In the genomic region with DNA sequence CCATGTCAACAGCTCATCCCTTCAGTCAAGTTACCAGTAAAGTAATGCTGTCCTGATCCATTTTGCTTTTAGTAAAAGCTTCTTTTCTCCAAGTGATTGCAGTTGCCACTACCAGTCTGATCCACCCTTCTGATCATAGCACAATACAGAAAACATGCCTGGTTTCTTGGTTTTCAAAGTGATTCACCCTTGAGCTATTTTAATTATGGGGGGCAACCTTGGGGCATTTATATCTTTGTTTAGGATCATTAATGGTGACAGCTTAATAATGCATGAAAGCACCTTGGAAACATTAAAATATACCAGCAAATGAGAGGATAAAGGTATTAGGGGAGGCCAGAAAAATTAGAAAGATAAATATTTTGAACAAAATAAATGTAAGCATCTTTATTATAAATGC, we compare ENCODE assay signal across 2 cellular contexts.
TF ChIP-seq lines count a peak whose summit lies in the region.

No MANE protein-coding gene starts in this region.

TF ChIP-seq in IMR-90, 13 proteins besides CTCF, POLR2A, EP300 and RAD21:
- TF ChIP-seq FOS (IDR thresholded peaks at IDR 0.05; ENCODE audit: low read depth, low read length): no peak
- no peak for TF ChIP-seq RCOR1 (IDR thresholded peaks at IDR 0.05; ENCODE audit: insufficient replicate concordance, low read length)
- no peak for TF ChIP-seq SMC3 (IDR thresholded peaks at IDR 0.05; ENCODE audit: low read depth, low read length)
- no peak for TF ChIP-seq MAFK (IDR thresholded peaks at IDR 0.05; ENCODE audit: low read depth, low read length)

TF ChIP-seq in H1, 55 proteins besides CTCF, POLR2A, EP300 and RAD21:
- TF ChIP-seq RXRA (IDR thresholded peaks at IDR 0.05; ENCODE audit: insufficient read depth, low read depth, low read length): no peak
- TF ChIP-seq MAFK (IDR thresholded peaks at IDR 0.05; ENCODE audit: low read depth, low read length): no peak
- TF ChIP-seq KDM1A (IDR thresholded peaks at IDR 0.05; ENCODE audit: borderline replicate concordance, low read length): no peak
- no peak for TF ChIP-seq ASH2L (IDR thresholded peaks at IDR 0.05; ENCODE audit: low read length)
- TF ChIP-seq SIN3A (conservative IDR thresholded peaks at IDR 0.05 in 1 of 2, IDR thresholded peaks at IDR 0.05 in 1 of 2; ENCODE audit: low read depth in 1 of 2, low read length in 2 of 2): no peak
- no peak for TF ChIP-seq POLR2AphosphoS5 (IDR thresholded peaks at IDR 0.05; ENCODE audit: low read depth, low read length)
- TF ChIP-seq CHD1 (IDR thresholded peaks at IDR 0.05; ENCODE audit: low read depth, low read length): no peak
- no peak for TF ChIP-seq TAF1 (IDR thresholded peaks at IDR 0.05; ENCODE audit: low read depth, low read length)
- no peak for TF ChIP-seq SP1 (IDR thresholded peaks at IDR 0.05; ENCODE audit: low read depth, low read length)
- TF ChIP-seq SRF (IDR thresholded peaks at IDR 0.05; ENCODE audit: low read depth, low read length): no peak
- no peak for TF ChIP-seq POU5F1 (IDR thresholded peaks at IDR 0.05; ENCODE audit: low read depth, low read length)
- TF ChIP-seq GTF2F1 (IDR thresholded peaks at IDR 0.05; ENCODE audit: borderline replicate concordance, low read depth, low read length): no peak
- TF ChIP-seq, protein P1, sequence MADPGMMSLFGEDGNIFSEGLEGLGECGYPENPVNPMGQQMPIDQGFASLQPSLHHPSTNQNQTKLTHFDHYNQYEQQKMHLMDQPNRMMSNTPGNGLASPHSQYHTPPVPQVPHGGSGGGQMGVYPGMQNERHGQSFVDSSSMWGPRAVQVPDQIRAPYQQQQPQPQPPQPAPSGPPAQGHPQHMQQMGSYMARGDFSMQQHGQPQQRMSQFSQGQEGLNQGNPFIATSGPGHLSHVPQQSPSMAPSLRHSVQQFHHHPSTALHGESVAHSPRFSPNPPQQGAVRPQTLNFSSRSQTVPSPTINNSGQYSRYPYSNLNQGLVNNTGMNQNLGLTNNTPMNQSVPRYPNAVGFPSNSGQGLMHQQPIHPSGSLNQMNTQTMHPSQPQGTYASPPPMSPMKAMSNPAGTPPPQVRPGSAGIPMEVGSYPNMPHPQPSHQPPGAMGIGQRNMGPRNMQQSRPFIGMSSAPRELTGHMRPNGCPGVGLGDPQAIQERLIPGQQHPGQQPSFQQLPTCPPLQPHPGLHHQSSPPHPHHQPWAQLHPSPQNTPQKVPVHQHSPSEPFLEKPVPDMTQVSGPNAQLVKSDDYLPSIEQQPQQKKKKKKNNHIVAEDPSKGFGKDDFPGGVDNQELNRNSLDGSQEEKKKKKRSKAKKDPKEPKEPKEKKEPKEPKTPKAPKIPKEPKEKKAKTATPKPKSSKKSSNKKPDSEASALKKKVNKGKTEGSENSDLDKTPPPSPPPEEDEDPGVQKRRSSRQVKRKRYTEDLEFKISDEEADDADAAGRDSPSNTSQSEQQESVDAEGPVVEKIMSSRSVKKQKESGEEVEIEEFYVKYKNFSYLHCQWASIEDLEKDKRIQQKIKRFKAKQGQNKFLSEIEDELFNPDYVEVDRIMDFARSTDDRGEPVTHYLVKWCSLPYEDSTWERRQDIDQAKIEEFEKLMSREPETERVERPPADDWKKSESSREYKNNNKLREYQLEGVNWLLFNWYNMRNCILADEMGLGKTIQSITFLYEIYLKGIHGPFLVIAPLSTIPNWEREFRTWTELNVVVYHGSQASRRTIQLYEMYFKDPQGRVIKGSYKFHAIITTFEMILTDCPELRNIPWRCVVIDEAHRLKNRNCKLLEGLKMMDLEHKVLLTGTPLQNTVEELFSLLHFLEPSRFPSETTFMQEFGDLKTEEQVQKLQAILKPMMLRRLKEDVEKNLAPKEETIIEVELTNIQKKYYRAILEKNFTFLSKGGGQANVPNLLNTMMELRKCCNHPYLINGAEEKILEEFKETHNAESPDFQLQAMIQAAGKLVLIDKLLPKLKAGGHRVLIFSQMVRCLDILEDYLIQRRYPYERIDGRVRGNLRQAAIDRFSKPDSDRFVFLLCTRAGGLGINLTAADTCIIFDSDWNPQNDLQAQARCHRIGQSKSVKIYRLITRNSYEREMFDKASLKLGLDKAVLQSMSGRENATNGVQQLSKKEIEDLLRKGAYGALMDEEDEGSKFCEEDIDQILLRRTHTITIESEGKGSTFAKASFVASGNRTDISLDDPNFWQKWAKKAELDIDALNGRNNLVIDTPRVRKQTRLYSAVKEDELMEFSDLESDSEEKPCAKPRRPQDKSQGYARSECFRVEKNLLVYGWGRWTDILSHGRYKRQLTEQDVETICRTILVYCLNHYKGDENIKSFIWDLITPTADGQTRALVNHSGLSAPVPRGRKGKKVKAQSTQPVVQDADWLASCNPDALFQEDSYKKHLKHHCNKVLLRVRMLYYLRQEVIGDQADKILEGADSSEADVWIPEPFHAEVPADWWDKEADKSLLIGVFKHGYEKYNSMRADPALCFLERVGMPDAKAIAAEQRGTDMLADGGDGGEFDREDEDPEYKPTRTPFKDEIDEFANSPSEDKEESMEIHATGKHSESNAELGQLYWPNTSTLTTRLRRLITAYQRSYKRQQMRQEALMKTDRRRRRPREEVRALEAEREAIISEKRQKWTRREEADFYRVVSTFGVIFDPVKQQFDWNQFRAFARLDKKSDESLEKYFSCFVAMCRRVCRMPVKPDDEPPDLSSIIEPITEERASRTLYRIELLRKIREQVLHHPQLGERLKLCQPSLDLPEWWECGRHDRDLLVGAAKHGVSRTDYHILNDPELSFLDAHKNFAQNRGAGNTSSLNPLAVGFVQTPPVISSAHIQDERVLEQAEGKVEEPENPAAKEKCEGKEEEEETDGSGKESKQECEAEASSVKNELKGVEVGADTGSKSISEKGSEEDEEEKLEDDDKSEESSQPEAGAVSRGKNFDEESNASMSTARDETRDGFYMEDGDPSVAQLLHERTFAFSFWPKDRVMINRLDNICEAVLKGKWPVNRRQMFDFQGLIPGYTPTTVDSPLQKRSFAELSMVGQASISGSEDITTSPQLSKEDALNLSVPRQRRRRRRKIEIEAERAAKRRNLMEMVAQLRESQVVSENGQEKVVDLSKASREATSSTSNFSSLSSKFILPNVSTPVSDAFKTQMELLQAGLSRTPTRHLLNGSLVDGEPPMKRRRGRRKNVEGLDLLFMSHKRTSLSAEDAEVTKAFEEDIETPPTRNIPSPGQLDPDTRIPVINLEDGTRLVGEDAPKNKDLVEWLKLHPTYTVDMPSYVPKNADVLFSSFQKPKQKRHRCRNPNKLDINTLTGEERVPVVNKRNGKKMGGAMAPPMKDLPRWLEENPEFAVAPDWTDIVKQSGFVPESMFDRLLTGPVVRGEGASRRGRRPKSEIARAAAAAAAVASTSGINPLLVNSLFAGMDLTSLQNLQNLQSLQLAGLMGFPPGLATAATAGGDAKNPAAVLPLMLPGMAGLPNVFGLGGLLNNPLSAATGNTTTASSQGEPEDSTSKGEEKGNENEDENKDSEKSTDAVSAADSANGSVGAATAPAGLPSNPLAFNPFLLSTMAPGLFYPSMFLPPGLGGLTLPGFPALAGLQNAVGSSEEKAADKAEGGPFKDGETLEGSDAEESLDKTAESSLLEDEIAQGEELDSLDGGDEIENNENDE (IDR thresholded peaks at IDR 0.05; ENCODE audit: insufficient replicate concordance, low read length): no peak
- TF ChIP-seq JUN (IDR thresholded peaks at IDR 0.05; ENCODE audit: low read depth, low read length): no peak
- TF ChIP-seq, protein P2, sequence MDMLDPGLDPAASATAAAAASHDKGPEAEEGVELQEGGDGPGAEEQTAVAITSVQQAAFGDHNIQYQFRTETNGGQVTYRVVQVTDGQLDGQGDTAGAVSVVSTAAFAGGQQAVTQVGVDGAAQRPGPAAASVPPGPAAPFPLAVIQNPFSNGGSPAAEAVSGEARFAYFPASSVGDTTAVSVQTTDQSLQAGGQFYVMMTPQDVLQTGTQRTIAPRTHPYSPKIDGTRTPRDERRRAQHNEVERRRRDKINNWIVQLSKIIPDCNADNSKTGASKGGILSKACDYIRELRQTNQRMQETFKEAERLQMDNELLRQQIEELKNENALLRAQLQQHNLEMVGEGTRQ (IDR thresholded peaks at IDR 0.05; ENCODE audit: low read length): no peak
- no peak for TF ChIP-seq TBP (IDR thresholded peaks at IDR 0.05; ENCODE audit: low read depth, low read length)
- TF ChIP-seq RNF2 (IDR thresholded peaks at IDR 0.05; ENCODE audit: borderline replicate concordance, low read depth, low read length, missing control alignments, poor library complexity, severe bottlenecking): no peak
- no peak for TF ChIP-seq CBX5 (IDR thresholded peaks at IDR 0.05; ENCODE audit: low read depth, low read length)
- TF ChIP-seq GABPA (IDR thresholded peaks at IDR 0.05; ENCODE audit: borderline replicate concordance, insufficient read depth, low read length): no peak
TF ChIP-seq in H1: peak in this region for 0.
